Comparison of ENCODE assay signal across 14 cellular contexts in the genomic region with DNA sequence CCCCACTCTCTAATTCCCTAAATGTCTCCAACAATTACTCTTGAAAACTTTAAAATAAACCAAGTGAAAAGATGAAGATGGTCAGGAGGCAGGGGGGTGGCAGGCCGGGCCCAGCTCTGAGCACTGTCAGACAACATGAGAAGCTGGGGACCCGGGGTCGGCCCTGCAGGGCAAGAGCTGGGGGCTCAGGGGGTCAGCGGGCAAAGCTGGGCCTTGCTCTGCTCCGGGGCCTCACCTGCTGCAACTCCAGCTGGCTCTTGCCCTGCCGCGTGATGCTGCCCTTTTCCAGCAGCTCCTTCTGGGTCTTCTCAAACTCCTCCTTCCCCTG. TPM values are rescaled to one million over a fixed set of nuclear protein-coding genes. Genes with fewer than 3 reads are reported as not detected.
DNase-seq lines count a peak whose midpoint lies in the region; ATAC-seq and TF ChIP-seq lines count a peak whose summit lies in the region.
"Had no signal": no experiment of that assay in that cellular context is flagged by ENCODE, and none has a peak within 500 bp of the region (broad histone marks: within the 10 kb centered on the region; RNA-seq: fewer than 3 reads in every experiment).

No MANE protein-coding gene starts in this region.

- H3K4me3 ChIP-seq in Caco-2 (ENCODE audit: low read depth, low read length) (no peak overlapping the region), RWPE2 (ENCODE audit: severe bottlenecking) (no peak overlapping the region), fibroblast of lung (replicated peaks in 1 of 4; ENCODE audit: control extremely low read depth in 1 of 4, insufficient read depth in 1 of 4, low read depth in 3 of 4, low read length in 4 of 4) (no peak overlapping the region), gastrocnemius medialis (no peak overlapping the region)

- peaks cover 83% of the 10 kb centered on the region for H3K36me3 Mint-ChIP-seq in Caco-2 (ENCODE audit: insufficient read depth, unreplicated experiment)
- H3K36me3 Mint-ChIP-seq in naive thymus-derived CD8-positive, alpha-beta T cell, result no peaks in the 10 kb centered on the region
- H3K36me3 Mint-ChIP-seq: IgD-negative memory B cell; natural killer cell treated with Interleukin-12 subunit alpha and Interleukin-12 subunit beta and Interleukin-15 and Interleukin-18, amount 100 ng/mL, for 72 hours had no signal

- H2AFZ ChIP-seq in fibroblast of lung (ENCODE audit: low read length), result no peak overlapping the region

- TF ChIP-seq POLR2A in gastrocnemius medialis (IDR thresholded peaks at IDR 0.05), result no peak

- H3K27me3 ChIP-seq in Caco-2 (replicated peaks; ENCODE audit: control insufficient read depth, insufficient read depth, low read length), result no peaks in the 10 kb centered on the region
- no peaks in the 10 kb centered on the region for H3K27me3 ChIP-seq in RWPE2 (ENCODE audit: insufficient read depth, poor library complexity, severe bottlenecking)
- no peaks in the 10 kb centered on the region for H3K27me3 ChIP-seq in fibroblast of lung (ENCODE audit: control insufficient read depth, insufficient read depth, low read length)
- H3K27me3 ChIP-seq in gastrocnemius medialis, result no peaks in the 10 kb centered on the region

- no peak overlapping the region for H3K9ac ChIP-seq in fibroblast of lung (ENCODE audit: insufficient read depth, low read length)

- no peak for DNase-seq in Caco-2
- DNase-seq in RWPE2 (ENCODE audit: low spot score), result no peak
- DNase-seq in fibroblast of lung (ENCODE audit: low read depth in 2 of 2), result no peak
- DNase-seq in gastrocnemius medialis, result no peak
- no peak for DNase-seq in naive thymus-derived CD8-positive, alpha-beta T cell
- DNase-seq in pons (ENCODE audit: low spot score), result no peak
- DNase-seq in stimulated activated CD4-positive, alpha-beta T cell treated with anti-CD3 and anti-CD28 coated beads, Interleukin-12 subunit alpha, Interleukin-12 subunit beta, amount 100 ng/mL, for 4 hours, result no peak

- peak overlapping the region; percentile 60 for H3K27ac Mint-ChIP-seq in Caco-2 (ENCODE audit: unreplicated experiment)
- peak overlapping the region in 1 of 10 donors; percentile 80 for H3K27ac Mint-ChIP-seq in naive thymus-derived CD8-positive, alpha-beta T cell
- H3K27ac Mint-ChIP-seq: activated B cell treated with CpG ODN at 0.5 μM for 24 hours; natural killer cell treated with Interleukin-12 subunit alpha and Interleukin-12 subunit beta and Interleukin-15 and Interleukin-18, amount 100 ng/mL, for 72 hours had no signal

- H3K4me1 ChIP-seq in Caco-2, result no peaks in the 10 kb centered on the region
- H3K4me1 ChIP-seq in RWPE2 (ENCODE audit: insufficient read depth, poor library complexity, severe bottlenecking), result peaks cover 9% of the 10 kb centered on the region
- H3K4me1 ChIP-seq in fibroblast of lung (ENCODE audit: control insufficient read depth, extremely low read depth, insufficient read depth, low read length), result peaks cover 23% of the 10 kb centered on the region
- H3K4me1 ChIP-seq in gastrocnemius medialis, result peaks cover 25 to 45% of the 10 kb centered on the region in 2 donors

- TF ChIP-seq CTCF in Caco-2 (IDR thresholded peaks at IDR 0.05; ENCODE audit: insufficient read depth in 1 of 2, low read depth in 1 of 2, low read length in 1 of 2, severe bottlenecking in 1 of 2, unreplicated experiment in 1 of 2) (no peak), RWPE2 (IDR thresholded peaks at IDR 0.05; ENCODE audit: poor library complexity, severe bottlenecking) (no peak), fibroblast of lung (conservative IDR thresholded peaks at IDR 0.05 in 1 of 2, IDR thresholded peaks at IDR 0.05 in 1 of 2; ENCODE audit: low read depth in 1 of 2, low read length in 2 of 2) (no peak), gastrocnemius medialis (IDR thresholded peaks at IDR 0.05 in 4 of 5, conservative IDR thresholded peaks at IDR 0.05 in 1 of 5) (no peak)

- H3K4me1 Mint-ChIP-seq in Caco-2 (ENCODE audit: low read depth, unreplicated experiment), result peaks cover 6% of the 10 kb centered on the region
- peaks cover 2 to 6% (median 3%) of the 10 kb centered on the region in 4 donors for H3K4me1 Mint-ChIP-seq in naive thymus-derived CD8-positive, alpha-beta T cell

- H3K9me3 Mint-ChIP-seq in Caco-2 (ENCODE audit: unreplicated experiment), result no peaks in the 10 kb centered on the region
- H3K9me3 Mint-ChIP-seq in naive thymus-derived CD8-positive, alpha-beta T cell, result no peaks in the 10 kb centered on the region
- H3K9me3 Mint-ChIP-seq: activated B cell treated with CpG ODN at 0.5 μM for 24 hours; H9; IgD-negative memory B cell; natural killer cell treated with Interleukin-12 subunit alpha and Interleukin-12 subunit beta and Interleukin-15 and Interleukin-18, amount 100 ng/mL, for 72 hours had no signal

- CTCF ChIA-PET in Caco-2 (lab: Charles Lee), result interaction anchor here (0.5 to 3.1 kb wide), 20 partner anchors 8 to 214 kb away, joined by 3 to 40 read pairs (median 4); partner anchors contain the start of gene CTRB1

- H3K27ac ChIP-seq in RWPE2 (ENCODE audit: poor library complexity, severe bottlenecking) (peak overlapping the region; percentile 50), fibroblast of lung (ENCODE audit: insufficient read depth, low read length) (peak overlapping the region; percentile 48), gastrocnemius medialis (peak overlapping the region; percentile 81 to 93 (median 88))

- ATAC-seq in RWPE2 (ENCODE audit: low read depth), result no peak
- ATAC-seq in gastrocnemius medialis, result no peak
- no peak for ATAC-seq in naive thymus-derived CD8-positive, alpha-beta T cell
- no peak for ATAC-seq in HG03135 (IDR thresholded peaks at IDR 0.05; ENCODE audit: unreplicated experiment)

- H4K20me1 ChIP-seq in fibroblast of lung (ENCODE audit: control insufficient read depth, extremely low read depth, insufficient read depth, low read length), result no peaks in the 10 kb centered on the region

- peaks cover 60% of the 10 kb centered on the region for H3K79me2 ChIP-seq in fibroblast of lung (ENCODE audit: control insufficient read depth, insufficient read depth, low read length)

- H3K27me3 Mint-ChIP-seq in Caco-2 (ENCODE audit: insufficient read depth, unreplicated experiment), result no peaks in the 10 kb centered on the region
- H3K27me3 Mint-ChIP-seq in naive thymus-derived CD8-positive, alpha-beta T cell, result peaks cover 0 to 20% (median 0%) of the 10 kb centered on the region in 5 donors

- POLR2A ChIA-PET in Caco-2 (lab: Charles Lee), result interaction anchor here (0.6 kb wide), 2 partner anchors 12 to 60 kb away, joined by 3 to 6 read pairs; no protein-coding TSS in a partner anchor
- POLR2A ChIA-PET in naive thymus-derived CD8-positive, alpha-beta T cell (lab: Charles Lee), result interaction anchor here (0.7 kb wide), 2 partner anchors 152 to 200 kb away, joined by 3 to 4 read pairs; no protein-coding TSS in a partner anchor

- BruUV-seq in Caco-2 (replicated peaks; lab: Mats Ljungman, UMichigan), result no TSS peak

- in situ Hi-C loops in gastrocnemius medialis (cut with MboI; ENCODE audit: low sequenced_read_pairs in 4 of 4), result no loop called here

- intact Hi-C loops in Caco-2 (cut with micrococcal nuclease; ENCODE audit: unreplicated experiment) (loop anchor here (5.0 kb wide), 1 partner anchor 36 kb away; no protein-coding TSS in a partner anchor), gastrocnemius medialis (cut with DNase I; ENCODE audit: low total_unique reads) (no loop called here)

- peaks cover 5% of the 10 kb centered on the region for H3K36me3 ChIP-seq in Caco-2 (ENCODE audit: control insufficient read depth, insufficient read depth, low read length)
- H3K36me3 ChIP-seq in RWPE2 (ENCODE audit: low read depth), result peaks cover 90% of the 10 kb centered on the region
- H3K36me3 ChIP-seq in fibroblast of lung (ENCODE audit: control insufficient read depth, insufficient read depth, low read length), result peaks cover 58% of the 10 kb centered on the region
- H3K36me3 ChIP-seq in gastrocnemius medialis, result peaks cover 0 to 50% of the 10 kb centered on the region in 2 donors

- no peak overlapping the region for H3K4me3 Mint-ChIP-seq in Caco-2 (ENCODE audit: unreplicated experiment)
- H3K4me3 Mint-ChIP-seq in naive thymus-derived CD8-positive, alpha-beta T cell, result no peak overlapping the region
- H3K4me3 Mint-ChIP-seq: activated B cell treated with CpG ODN at 0.5 μM for 24 hours; H9; natural killer cell treated with Interleukin-12 subunit alpha and Interleukin-12 subunit beta and Interleukin-15 and Interleukin-18, amount 100 ng/mL, for 72 hours had no signal

- H3K4me2 ChIP-seq in fibroblast of lung (ENCODE audit: extremely low read depth, insufficient read depth, low read length), result no peak overlapping the region

- H3K9me3 ChIP-seq in Caco-2 (no peaks in the 10 kb centered on the region), RWPE2 (ENCODE audit: severe bottlenecking) (no peaks in the 10 kb centered on the region), fibroblast of lung (ENCODE audit: control insufficient read depth, insufficient read depth, low read depth, low read length) (no peaks in the 10 kb centered on the region), gastrocnemius medialis (no peaks in the 10 kb centered on the region)

RNA-seq across cellular contexts. Expression of gene CTRB1, which starts 14.8 kb away (rescaled TPM):
- not detected in 2 replicates for total RNA-seq in Caco-2 (2022)
- not detected in 2 replicates for total RNA-seq in fibroblast of lung
- polyA plus RNA-seq in fibroblast of lung, result not detected in 2 replicates
- polyA plus RNA-seq in fibroblast of lung (2012), result 0.40 TPM in 1 of 2 replicates, not detected in the other
- polyA minus RNA-seq in fibroblast of lung (ENCODE audit: low replicate concordance), result not detected in 2 replicates
- not detected for total RNA-seq in gastrocnemius medialis
- not detected for total RNA-seq in naive thymus-derived CD8-positive, alpha-beta T cell
- not detected for polyA plus RNA-seq in naive thymus-derived CD8-positive, alpha-beta T cell
- total RNA-seq: activated B cell treated with CpG ODN at 0.5 μM for 24 hours; H9; left ventricle myocardium superior; natural killer cell treated with Interleukin-12 subunit alpha and Interleukin-12 subunit beta and Interleukin-15 and Interleukin-18, amount 100 ng/mL, for 72 hours; T-helper 1 cell treated with Interleukin-12 subunit alpha and Interleukin-12 subunit beta and Interleukin-4 antibody, amounts not matched to agents 30 ng/mL and 1 ng/mL, for 36 hours had no signal
- polyA plus RNA-seq: IgD-negative memory B cell had no signal

RNA-seq across cellular contexts. Expression of gene BCAR1, which starts 17.8 kb away (rescaled TPM):
- total RNA-seq in Caco-2 (2022) (94.0 and 95.5 TPM in 2 replicates), fibroblast of lung (26.5 and 36.8 TPM in 2 replicates), gastrocnemius medialis (100 to 1,000 TPM; 101 to 153 (median 145) TPM)
- polyA plus RNA-seq in fibroblast of lung, result 32.8 and 66.5 TPM in 2 replicates
- polyA plus RNA-seq in fibroblast of lung (2012), result 68.9 and 146 TPM in 2 replicates
- 37.6 and 115 TPM in 2 replicates for polyA minus RNA-seq in fibroblast of lung (ENCODE audit: low replicate concordance)
- under 1 TPM in 1 of 2 experiments, not detected in 1; 0.30 TPM for total RNA-seq in naive thymus-derived CD8-positive, alpha-beta T cell
- polyA plus RNA-seq in naive thymus-derived CD8-positive, alpha-beta T cell, result not detected
- total RNA-seq: activated B cell treated with CpG ODN at 0.5 μM for 24 hours; natural killer cell treated with Interleukin-12 subunit alpha and Interleukin-12 subunit beta and Interleukin-15 and Interleukin-18, amount 100 ng/mL, for 72 hours; T-helper 1 cell treated with Interleukin-12 subunit alpha and Interleukin-12 subunit beta and Interleukin-4 antibody, amounts not matched to agents 30 ng/mL and 1 ng/mL, for 36 hours had no signal
- polyA plus RNA-seq: IgD-negative memory B cell had no signal

RNA-seq across cellular contexts. Expression of gene CTRB2, which starts 26.6 kb away (rescaled TPM):
- total RNA-seq in Caco-2 (2022) (not detected in 2 replicates), fibroblast of lung (not detected in 2 replicates), gastrocnemius medialis (1 to 10 TPM in 1 of 4 donors, not detected in 3; 3.0 TPM)
- polyA plus RNA-seq in fibroblast of lung, result not detected in 2 replicates
- polyA plus RNA-seq in fibroblast of lung (2012), result 0.10 TPM in 1 of 2 replicates, not detected in the other
- polyA minus RNA-seq in fibroblast of lung (ENCODE audit: low replicate concordance), result not detected in 2 replicates
- not detected for total RNA-seq in naive thymus-derived CD8-positive, alpha-beta T cell
- not detected for polyA plus RNA-seq in naive thymus-derived CD8-positive, alpha-beta T cell
- total RNA-seq: activated B cell treated with CpG ODN at 0.5 μM for 24 hours; H9; left ventricle myocardium superior; natural killer cell treated with Interleukin-12 subunit alpha and Interleukin-12 subunit beta and Interleukin-15 and Interleukin-18, amount 100 ng/mL, for 72 hours; T-helper 1 cell treated with Interleukin-12 subunit alpha and Interleukin-12 subunit beta and Interleukin-4 antibody, amounts not matched to agents 30 ng/mL and 1 ng/mL, for 36 hours had no signal
- polyA plus RNA-seq: IgD-negative memory B cell had no signal

Comparison
In these comparisons a context has a peak if more than half of its experiments do, and no peak if none do; other contexts are left out.
1. RNA of gene BCAR1, which starts 17.8 kb away (total RNA-seq): 101 to 153 TPM in gastrocnemius medialis, 94.0 to 95.5 TPM in Caco-2 and 26.5 to 36.8 TPM in fibroblast of lung; 0.30 TPM in naive thymus-derived CD8-positive, alpha-beta T cell; every median in the first group is over 10 times any median in the second.
2. Peak in every context shown above with its lines, with median percentiles within 50 percentile points of each other: H3K27ac ChIP-seq.